14 cellular contexts compared by ENCODE assay signal in genomic region chr11:96149743-96150555, GRCh38.
DNase-seq lines count a peak whose midpoint lies in the region; ATAC-seq and TF ChIP-seq lines count a peak whose summit lies in the region.
"Had no signal": no experiment of that assay in that cellular context is flagged by ENCODE, and none has a peak within 500 bp of the region (broad histone marks: within the 10 kb centered on the region; RNA-seq: fewer than 3 reads in every experiment).

No MANE protein-coding gene starts in this region.

- no peak for TF ChIP-seq CTCF in foreskin fibroblast (IDR thresholded peaks at IDR 0.05; ENCODE audit: low read depth, low read length)

- H3K9me3 Mint-ChIP-seq in activated T-cell treated with anti-CD3 and anti-CD28 coated beads, Interleukin-2, amount 50 U/mL, for 72 hours: no peaks in the 10 kb centered on the region

- peak; percentile 83 to 90 for ATAC-seq in activated T-cell treated with anti-CD3 and anti-CD28 coated beads, Interleukin-2, amount 50 U/mL, for 72 hours (replicated peaks in 1 of 2)

- no peak overlapping the region for H3K4me3 Mint-ChIP-seq in activated T-cell treated with anti-CD3 and anti-CD28 coated beads, Interleukin-2, amount 50 U/mL, for 72 hours

- H3K27ac Mint-ChIP-seq in activated T-cell treated with anti-CD3 and anti-CD28 coated beads, Interleukin-2, amount 50 U/mL, for 72 hours: no peak overlapping the region

- no peak overlapping the region for H3K4me3 ChIP-seq in foreskin fibroblast (ENCODE audit: low read depth in 1 of 2, low read length in 2 of 2)
- H3K4me3 ChIP-seq: SK-N-MC, uterus had no signal

- peaks cover 13% of the 10 kb centered on the region for H3K4me1 Mint-ChIP-seq in activated T-cell treated with anti-CD3 and anti-CD28 coated beads, Interleukin-2, amount 50 U/mL, for 72 hours (ENCODE audit: low read depth)

- no peaks in the 10 kb centered on the region for H3K27me3 Mint-ChIP-seq in activated T-cell treated with anti-CD3 and anti-CD28 coated beads, Interleukin-2, amount 50 U/mL, for 72 hours (ENCODE audit: low read depth)

- peak; percentile 15 for DNase-seq in stimulated activated CD4-positive, alpha-beta T cell treated with anti-CD3 and anti-CD28 coated beads, Interleukin-4, amount 100 ng/mL, for 24 hours
- no peak for DNase-seq in stimulated activated CD4-positive, alpha-beta T cell treated with anti-CD3 and anti-CD28 coated beads, Interleukin-12 subunit alpha, Interleukin-12 subunit beta, amount 100 ng/mL, for 4 hours
- DNase-seq in activated T-cell treated with anti-CD3 and anti-CD28 coated beads, Interleukin-2, amount 50 U/mL, for 72 hours: peak in 1 of 2 donors; percentile 9
- peak; percentile 72 to 83 for DNase-seq in foreskin fibroblast
- no peak for DNase-seq in SIG-M5 (lab: John Stamatoyannopoulos, UW)
- DNase-seq in nucleus accumbens (lab: John Stamatoyannopoulos, UW): no peak
- DNase-seq in NCI-H2227 treated with DMSO at 0.1 percent for 48 hours (lab: John Stamatoyannopoulos, UW): no peak
- DNase-seq in NCI-H345 treated with DMSO at 0.1 percent for 48 hours (lab: John Stamatoyannopoulos, UW; ENCODE audit: unreplicated experiment): no peak
- DNase-seq: activated gamma-delta T cell treated with Interleukin-2 at 50 U/mL for 16 hours; GF-D8; NCI-H524; stimulated activated CD4-positive, alpha-beta T cell treated with anti-CD3 and anti-CD28 coated beads, Interleukin-15, amount 100 ng/mL, for 24 hours; uterus had no signal

- peaks cover 3 to 5% of the 10 kb centered on the region in 2 donors for H3K36me3 Mint-ChIP-seq in activated T-cell treated with anti-CD3 and anti-CD28 coated beads, Interleukin-2, amount 50 U/mL, for 72 hours (ENCODE audit: insufficient read depth in 2 of 2)

Comparison
In these comparisons a context has a peak if more than half of its experiments do, and no peak if none do; other contexts are left out.
1. DNase-seq: peak in stimulated activated CD4-positive, alpha-beta T cell treated with anti-CD3 and anti-CD28 coated beads, Interleukin-4, amount 100 ng/mL, for 24 hours (single experiment) and foreskin fibroblast (2 of 2); none in stimulated activated CD4-positive, alpha-beta T cell treated with anti-CD3 and anti-CD28 coated beads, Interleukin-12 subunit alpha, Interleukin-12 subunit beta, amount 100 ng/mL, for 4 hours (single experiment), SIG-M5 (single experiment), nucleus accumbens (0 of 56), NCI-H2227 treated with DMSO at 0.1 percent for 48 hours (single experiment) and NCI-H345 treated with DMSO at 0.1 percent for 48 hours (single experiment).